1 cellular context compared by ENCODE assay signal in genomic region chr7:92769361-92769633, GRCh38.
TF ChIP-seq lines count a peak whose summit lies in the region.

No MANE protein-coding gene starts in this region.

TF ChIP-seq in SK-N-SH, 30 proteins besides CTCF, POLR2A, EP300 and RAD21 (continued from another document):
- TF ChIP-seq REST (IDR thresholded peaks at IDR 0.05; ENCODE audit: low read depth, low read length) = no peak
- TF ChIP-seq IRF3 (IDR thresholded peaks at IDR 0.05; ENCODE audit: low read depth, low read length) = no peak
